ENCODE assay signal across 8 cellular contexts in genomic region chr9:32572900-32573523, GRCh38. TPM values are rescaled to one million over a fixed set of nuclear protein-coding genes. Genes with fewer than 3 reads are reported as not detected.
DNase-seq lines count a peak whose midpoint lies in the region; ATAC-seq, FAIRE-seq and TF ChIP-seq lines count a peak whose summit lies in the region.

NDUFB6 (minus strand) TSS chr9:32573159; CDS start chr9:32573060, 99 bp downstream.

- ATAC-seq in HG02678 (IDR thresholded peaks at IDR 0.05; ENCODE audit: unreplicated experiment) (peak; percentile 85), pancreas (peak; percentile 98 to 100 (median 100))
- peak; percentile 92 for ATAC-seq in activated naive CD8-positive, alpha-beta T cell treated with anti-CD3 and anti-CD28 coated beads, Interleukin-2, amount 10 ng/mL, durations not matched to agents 7 days and 5 days (ENCODE audit: low read depth)

- H4K20me1 ChIP-seq in SU-DHL-6 (ENCODE audit: low read depth, low read length): peaks cover 3% of the 10 kb centered on the region; the same call in 1 of the 2 replicates

- no peaks in the 10 kb centered on the region for H3K9me2 ChIP-seq in SU-DHL-6 (replicated peaks; ENCODE audit: insufficient read depth, low read length)

- H3K9ac ChIP-seq in SU-DHL-6 (ENCODE audit: low read length): peak within 1 kb of the TSS; percentile 71

- H3K4me3 Mint-ChIP-seq in activated naive CD8-positive, alpha-beta T cell treated with anti-CD3 and anti-CD28 coated beads, Interleukin-2, amount 10 ng/mL, durations not matched to agents 7 days and 5 days: peak within 1 kb of the TSS; percentile 99

- no peak for TF ChIP-seq CTCF in SU-DHL-6 (IDR thresholded peaks at IDR 0.05; ENCODE audit: insufficient read depth, low read length, poor library complexity, severe bottlenecking)
- no peak for TF ChIP-seq CTCF in pancreas (IDR thresholded peaks at IDR 0.05)
- no peak for TF ChIP-seq CTCF in tibial artery (IDR thresholded peaks at IDR 0.05)

- peak within 1 kb of the TSS; percentile 83 for H3K4me3 ChIP-seq in SU-DHL-6 (ENCODE audit: insufficient read depth, low read length, poor library complexity, severe bottlenecking)
- peak within 1 kb of the TSS; percentile 45 to 87 (median 78) for H3K4me3 ChIP-seq in pancreas
- H3K4me3 ChIP-seq in tibial artery: peak within 1 kb of the TSS; percentile 84 to 94

- H3K27me3 Mint-ChIP-seq in activated naive CD8-positive, alpha-beta T cell treated with anti-CD3 and anti-CD28 coated beads, Interleukin-2, amount 10 ng/mL, durations not matched to agents 7 days and 5 days: peaks cover 2% of the 10 kb centered on the region

- FAIRE-seq in pancreas (lab: Jason Lieb, UNC): peak; percentile 49

- peak within 1 kb of the TSS; percentile 85 for H3K4me2 ChIP-seq in SU-DHL-6 (ENCODE audit: low read depth, low read length, poor library complexity, severe bottlenecking)

- H3K4me1 ChIP-seq in pancreas (peaks cover 0 to 21% (median 11%) of the 10 kb centered on the region in 3 donors), tibial artery (peaks cover 0 to 26% (median 17%) of the 10 kb centered on the region in 4 donors)

- peaks cover 18% of the 10 kb centered on the region for H3K4me1 Mint-ChIP-seq in activated naive CD8-positive, alpha-beta T cell treated with anti-CD3 and anti-CD28 coated beads, Interleukin-2, amount 10 ng/mL, durations not matched to agents 7 days and 5 days

- peak; percentile 79 for DNase-seq in NCI-H128 (lab: John Stamatoyannopoulos, UW; ENCODE audit: unreplicated experiment)
- DNase-seq in activated naive CD8-positive, alpha-beta T cell treated with anti-CD3 and anti-CD28 coated beads, Interleukin-2, amount 10 ng/mL, durations not matched to agents 7 days and 5 days: peak; percentile 94
- peak; percentile 92 to 98 (median 96) for DNase-seq in head of caudate nucleus
- peak; percentile 87 to 96 (median 92) for DNase-seq in pancreas
- DNase-seq in tibial artery: peak; percentile 89 to 95

- POLR2A ChIA-PET in activated naive CD8-positive, alpha-beta T cell treated with anti-CD3 and anti-CD28 coated beads, Interleukin-2, amount 10 ng/mL, durations not matched to agents 7 days and 5 days (lab: Charles Lee): interaction anchor here (1.1 to 2.6 kb wide), 4 partner anchors 12 to 195 kb away, joined by 4 to 39 read pairs (median 8); partner anchors contain the start of genes ACO1, SMIM27 and TOPORS

- H3K27ac ChIP-seq in SU-DHL-6 (ENCODE audit: low read depth, low read length) (peak within 1 kb of the TSS; percentile 45), pancreas (peak within 1 kb of the TSS; percentile 53 to 87 (median 84)), tibial artery (peak within 1 kb of the TSS; percentile 89 to 92)

- peaks cover 10% of the 10 kb centered on the region for H3K36me3 Mint-ChIP-seq in activated naive CD8-positive, alpha-beta T cell treated with anti-CD3 and anti-CD28 coated beads, Interleukin-2, amount 10 ng/mL, durations not matched to agents 7 days and 5 days

- peaks cover 36% of the 10 kb centered on the region for H3K79me2 ChIP-seq in SU-DHL-6 (ENCODE audit: insufficient read depth, low read length)

- peak within 1 kb of the TSS; percentile 72 for H2AFZ ChIP-seq in SU-DHL-6 (ENCODE audit: low read depth, low read length, severe bottlenecking)

- 0% methylated on average over 35 to 36 of the region's 36 CpGs for WGBS in pancreas, 2 donors

- H3K9me3 Mint-ChIP-seq in activated naive CD8-positive, alpha-beta T cell treated with anti-CD3 and anti-CD28 coated beads, Interleukin-2, amount 10 ng/mL, durations not matched to agents 7 days and 5 days: no peaks in the 10 kb centered on the region

- H3K27ac Mint-ChIP-seq in activated naive CD8-positive, alpha-beta T cell treated with anti-CD3 and anti-CD28 coated beads, Interleukin-2, amount 10 ng/mL, durations not matched to agents 7 days and 5 days: peak within 1 kb of the TSS; percentile 100

- peaks cover 13% of the 10 kb centered on the region; the same call in 1 of the 2 replicates for H3F3A ChIP-seq in SU-DHL-6 (ENCODE audit: insufficient read depth)

- peak; percentile 67 for TF ChIP-seq POLR2A in GM10847 (IDR thresholded peaks at IDR 0.05; ENCODE audit: extremely low read depth, insufficient read length)

- no peaks in the 10 kb centered on the region for H3K36me3 ChIP-seq in SU-DHL-6 (ENCODE audit: low read length)
- no peaks in the 10 kb centered on the region for H3K36me3 ChIP-seq in pancreas
- H3K36me3 ChIP-seq in tibial artery: peaks cover 0 to 9% (median 2%) of the 10 kb centered on the region in 3 donors

- H3K27me3 ChIP-seq in SU-DHL-6 (ENCODE audit: low read length) (no peaks in the 10 kb centered on the region), pancreas (no peaks in the 10 kb centered on the region), tibial artery (no peaks in the 10 kb centered on the region)

- no peaks in the 10 kb centered on the region for H3K9me3 ChIP-seq in SU-DHL-6 (ENCODE audit: insufficient read depth, low read length)
- no peaks in the 10 kb centered on the region for H3K9me3 ChIP-seq in pancreas
- no peaks in the 10 kb centered on the region for H3K9me3 ChIP-seq in tibial artery

- intact Hi-C loops in head of caudate nucleus (cut with DNase I) (loop anchor here (5.0 kb wide), 1 partner anchor 191 kb away; the partner anchor contains the start of gene ACO1), pancreas (cut with DNase I) (loop anchor here in 2 of 3 donors (5.0 to 10.0 kb wide), 2 partner anchors 131 to 138 kb away; no protein-coding TSS in a partner anchor), tibial artery (cut with DNase I; ENCODE audit: low total_unique reads) (loop anchor here (1.0 kb wide), 1 partner anchor 23 kb away; no protein-coding TSS in a partner anchor)

RNA-seq across cellular contexts. Expression of gene NDUFB6, which starts in this region (rescaled TPM):
- 10 to 100 TPM; 40.1 to 41.5 TPM for total RNA-seq in activated naive CD8-positive, alpha-beta T cell treated with anti-CD3 and anti-CD28 coated beads, Interleukin-2, amount 10 ng/mL, durations not matched to agents 7 days and 5 days
- total RNA-seq in pancreas: 10 to 100 TPM; 11.3 to 21.2 (median 16.3) TPM
- 10 to 100 TPM; 12.6 to 29.5 TPM for polyA plus RNA-seq in pancreas

Comparison
In these comparisons a context has a peak if more than half of its experiments do, and no peak if none do; other contexts are left out.
1. Peak in every context shown above with its lines: DNase-seq, ATAC-seq, H3K4me3 ChIP-seq and H3K27ac ChIP-seq.